In the genomic region with DNA sequence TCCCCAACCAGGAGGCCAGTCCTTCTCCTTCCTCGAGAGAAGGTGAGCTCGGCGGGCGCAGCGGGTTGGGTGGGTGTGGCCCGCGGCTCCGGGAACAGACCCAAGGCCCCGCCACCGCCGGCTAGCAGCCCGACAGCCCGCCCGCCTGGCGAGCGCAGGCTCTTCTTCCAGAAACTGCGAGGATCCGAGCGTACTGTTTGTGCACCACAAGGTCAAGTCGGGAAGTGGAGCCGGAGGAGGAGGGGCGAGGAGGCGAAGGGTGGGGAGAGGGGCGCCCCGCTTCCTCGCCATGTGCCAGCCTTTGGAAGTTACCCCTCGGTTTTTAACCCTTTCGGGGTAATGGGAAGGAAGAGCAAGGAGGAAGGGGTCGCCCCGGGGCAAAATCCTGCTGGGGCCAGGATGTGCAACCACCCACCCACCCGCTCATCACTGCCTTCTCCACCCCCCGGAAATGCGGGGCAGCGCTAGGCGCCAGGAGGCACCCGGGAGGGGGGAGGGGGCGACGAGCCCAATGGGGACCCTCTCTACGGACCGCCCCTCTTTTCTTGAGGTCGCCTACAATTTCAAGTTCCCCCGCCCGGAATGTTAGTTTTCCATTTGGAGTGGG, we compare ENCODE assay signal across 8 cellular contexts. TPM values are rescaled to one million over a fixed set of nuclear protein-coding genes. Genes with fewer than 3 reads are reported as not detected.
DNase-seq lines count a peak whose midpoint lies in the region; ATAC-seq and TF ChIP-seq lines count a peak whose summit lies in the region.

No MANE protein-coding gene starts in this region.

- TF ChIP-seq CTCF in GM12865 (IDR thresholded peaks at IDR 0.05; ENCODE audit: insufficient read depth, low read depth, low read length, missing control alignments) (no peak), NB4 (IDR thresholded peaks at IDR 0.05; ENCODE audit: low read depth, low read length) (no peak), VCaP (conservative IDR thresholded peaks at IDR 0.05) (no peak), mammary epithelial cell (conservative IDR thresholded peaks at IDR 0.05 in 1 of 2, IDR thresholded peaks at IDR 0.05 in 1 of 2; ENCODE audit: extremely low read depth in 1 of 2, insufficient read depth in 1 of 2, low read depth in 1 of 2, low read length in 2 of 2) (no peak)

- dilution Hi-C loops in mammary epithelial cell (cut with HindIII; ENCODE audit: low sequenced_read_pairs) = no loop called here

- H3K27ac ChIP-seq in VCaP (peak overlapping the region; percentile 97), mammary epithelial cell (ENCODE audit: insufficient read depth, low read depth, low read length) (peak overlapping the region; percentile 83), iPS-20b (ENCODE audit: low read length) (peak overlapping the region; percentile 97)

- H3K9me3 ChIP-seq in mammary epithelial cell (replicated peaks; ENCODE audit: insufficient read depth, low read length) (no peaks in the 10 kb centered on the region), iPS-20b (ENCODE audit: insufficient read depth, low read depth, low read length) (no peaks in the 10 kb centered on the region), skeletal muscle satellite cell (replicated peaks; ENCODE audit: low read length) (no peaks in the 10 kb centered on the region)

- no TSS peak for BruUV-seq in mammary epithelial cell (replicated peaks; lab: Mats Ljungman, UMichigan)

- peak overlapping the region; percentile 87 for H2AFZ ChIP-seq in mammary epithelial cell (ENCODE audit: low read depth, low read length)

- H3K27me3 ChIP-seq in mammary epithelial cell (ENCODE audit: insufficient read depth, low read length) = no peaks in the 10 kb centered on the region
- H3K27me3 ChIP-seq in iPS-20b (ENCODE audit: insufficient read depth, low read length) = peaks cover 18% of the 10 kb centered on the region; the same call in 1 of the 2 replicates
- no peaks in the 10 kb centered on the region for H3K27me3 ChIP-seq in skeletal muscle satellite cell (ENCODE audit: control insufficient read depth, insufficient read depth, low read length)

- intact Hi-C loops in mammary epithelial cell (cut with micrococcal nuclease) = loop anchor here (2.0 kb wide), 1 partner anchor 14 kb away; no protein-coding TSS in a partner anchor

- H3K4me2 ChIP-seq in mammary epithelial cell (ENCODE audit: insufficient read depth, low read depth, low read length) (peak overlapping the region; percentile 99), skeletal muscle satellite cell (ENCODE audit: low read length) (peak overlapping the region; percentile 91)

- H4K20me1 ChIP-seq in mammary epithelial cell (ENCODE audit: insufficient read depth, low read length) = no peaks in the 10 kb centered on the region

- 3% methylated on average over 6 of the region's 43 CpGs for WGBS in mammary epithelial cell (ENCODE audit: low coverage, missing lambda C conversion rate)

- peak overlapping the region; percentile 91 for H3K9ac ChIP-seq in mammary epithelial cell (ENCODE audit: insufficient read depth, low read length)
- peak overlapping the region; percentile 95; the same call in 1 of the 2 replicates for H3K9ac ChIP-seq in iPS-20b (ENCODE audit: low read depth, low read length)
- H3K9ac ChIP-seq in skeletal muscle satellite cell (ENCODE audit: low read depth, low read length) = peak overlapping the region; percentile 92

- H3K36me3 ChIP-seq in mammary epithelial cell (ENCODE audit: insufficient read depth, low read length) (no peaks in the 10 kb centered on the region), iPS-20b (ENCODE audit: insufficient read depth, low read depth, low read length) (peaks cover 4% of the 10 kb centered on the region; the same call in 1 of the 2 replicates), skeletal muscle satellite cell (ENCODE audit: insufficient read depth, low read length) (no peaks in the 10 kb centered on the region)

- peak overlapping the region; percentile 95 for H3K4me3 ChIP-seq in GM12865 (ENCODE audit: low read depth, low read length)
- H3K4me3 ChIP-seq in NB4 (ENCODE audit: low read depth, low read length) = peak overlapping the region; percentile 75
- peak overlapping the region; percentile 65 to 94 (median 91) for H3K4me3 ChIP-seq in mammary epithelial cell (replicated peaks in 1 of 3; ENCODE audit: insufficient read depth in 1 of 3, low read depth in 2 of 3, low read length in 3 of 3)
- H3K4me3 ChIP-seq in iPS-20b (ENCODE audit: low read length) = peak overlapping the region; percentile 93
- H3K4me3 ChIP-seq in skeletal muscle satellite cell (ENCODE audit: low read length) = peak overlapping the region; percentile 78

- peaks cover 17% of the 10 kb centered on the region for H3K4me1 ChIP-seq in mammary epithelial cell (ENCODE audit: insufficient read depth, low read length)
- H3K4me1 ChIP-seq in iPS-20b (ENCODE audit: insufficient read depth, low read length) = peaks cover 22% of the 10 kb centered on the region
- H3K4me1 ChIP-seq in skeletal muscle satellite cell (ENCODE audit: control insufficient read depth, insufficient read depth, low read length) = peaks cover 23% of the 10 kb centered on the region

- DNase-seq in GM12865 (ENCODE audit: low read depth) (peak; percentile 76), NB4 (ENCODE audit: low read depth) (peak; percentile 92), mammary epithelial cell (peak; percentile 72)

- in situ Hi-C loops in mammary epithelial cell (cut with MboI; ENCODE audit: low sequenced_read_pairs in 2 of 2) = loop anchor here in 1 of 2 donors (10.0 kb wide), 1 partner anchor 110 kb away; a partner anchor contains a TSS

- CTCF ChIA-PET in mammary epithelial cell (lab: Charles Lee; ENCODE audit: low non-redundant PET) = interaction anchor here (0.6 kb wide), 3 partner anchors 14 to 120 kb away, joined by 5 to 9 read pairs (median 7); no protein-coding TSS in a partner anchor

- peaks cover 27% of the 10 kb centered on the region for H3K79me2 ChIP-seq in mammary epithelial cell (ENCODE audit: insufficient read depth, low read length)

- peak; percentile 50 for TF ChIP-seq POLR2A in NB4 (IDR thresholded peaks at IDR 0.05; ENCODE audit: extremely low read depth, insufficient read length)

- no peak for ATAC-seq in GM18517 (IDR thresholded peaks at IDR 0.05; ENCODE audit: unreplicated experiment)
- no peak for ATAC-seq in GM18870 (IDR thresholded peaks at IDR 0.05; ENCODE audit: unreplicated experiment)

RNA-seq across cellular contexts. Expression of a gene that starts 1.1 kb away (rescaled TPM):
- total RNA-seq in mammary epithelial cell = 10 to 100 TPM; 41.2 to 49.6 TPM
- polyA plus RNA-seq in mammary epithelial cell = 23.5 TPM
- 50.6 TPM for polyA minus RNA-seq in mammary epithelial cell
- 23.8 and 35.8 TPM in 2 replicates for total RNA-seq in skeletal muscle satellite cell (2012; rRNA removed)
